In the genomic region with DNA sequence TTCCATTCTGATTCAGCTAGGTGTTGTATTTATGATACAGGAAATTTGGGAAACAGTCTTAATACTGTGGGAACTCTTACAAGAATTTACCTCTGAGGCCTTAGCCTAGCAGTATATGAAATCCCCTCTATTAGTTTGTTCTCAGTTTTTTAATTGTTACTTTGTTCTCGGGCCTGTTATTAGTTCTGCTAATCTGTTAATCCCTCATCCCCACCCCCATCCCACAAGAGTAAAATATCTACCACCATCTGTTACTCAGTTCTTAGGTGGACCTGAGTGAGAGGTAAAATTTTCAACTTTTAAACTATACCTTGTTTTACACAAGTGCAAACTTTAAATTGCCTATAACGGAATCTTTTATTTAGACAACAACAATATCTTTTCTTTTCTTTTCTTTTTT, we compare ENCODE assay signal across 19 cellular contexts.
A peak's percentile ranks its signal among the peaks of the same experiment; 100 is the strongest.
DNase-seq lines count a peak whose midpoint lies in the region; ATAC-seq and TF ChIP-seq lines count a peak whose summit lies in the region.
"Had no signal": no experiment of that assay in that cellular context is flagged by ENCODE, and none has a peak within 500 bp of the region (broad histone marks: within the 10 kb centered on the region; RNA-seq: fewer than 3 reads in every experiment).

No MANE protein-coding gene starts in this region.

- peak; percentile 53 for DNase-seq in D341Med (ENCODE audit: low spot score)
- peak; percentile 52 for DNase-seq in NCI-H524 treated with DMSO at 0.1 percent for 48 hours (lab: John Stamatoyannopoulos, UW)
- peak; percentile 84 for DNase-seq in NCI-H82 treated with DMSO at 0.1 percent for 48 hours (lab: John Stamatoyannopoulos, UW; ENCODE audit: unreplicated experiment)
- DNase-seq in GM20000 (ENCODE audit: low spot score), result no peak
- DNase-seq in SKM-1 (lab: John Stamatoyannopoulos, UW; ENCODE audit: unreplicated experiment), result no peak
- DNase-seq: AML-193; Caco-2; Calu3; CD4-positive, alpha-beta T cell; CD8-positive, alpha-beta T cell; DMS 273 treated with DMSO at 0.1 percent for 48 hours; DMS153; DMS53; DMS79; DND-41; EL; GDM1 had no signal

- no peak for ATAC-seq in HG02840 (IDR thresholded peaks at IDR 0.05; ENCODE audit: low FRiP score, unreplicated experiment)
- ATAC-seq: A549; CD8-positive, alpha-beta T cell had no signal

- TF ChIP-seq CTCF in GM20000 (IDR thresholded peaks at IDR 0.05; ENCODE audit: extremely low read depth, missing control alignments), result no peak

Comparison
In these comparisons a context has a peak if more than half of its experiments do, and no peak if none do; other contexts are left out.
1. DNase-seq: peak in D341Med (single experiment), NCI-H524 treated with DMSO at 0.1 percent for 48 hours (single experiment) and NCI-H82 treated with DMSO at 0.1 percent for 48 hours (single experiment); none in GM20000 (single experiment) and SKM-1 (single experiment).